Comparison of ENCODE assay signal across 1 cellular context in the genomic region with DNA sequence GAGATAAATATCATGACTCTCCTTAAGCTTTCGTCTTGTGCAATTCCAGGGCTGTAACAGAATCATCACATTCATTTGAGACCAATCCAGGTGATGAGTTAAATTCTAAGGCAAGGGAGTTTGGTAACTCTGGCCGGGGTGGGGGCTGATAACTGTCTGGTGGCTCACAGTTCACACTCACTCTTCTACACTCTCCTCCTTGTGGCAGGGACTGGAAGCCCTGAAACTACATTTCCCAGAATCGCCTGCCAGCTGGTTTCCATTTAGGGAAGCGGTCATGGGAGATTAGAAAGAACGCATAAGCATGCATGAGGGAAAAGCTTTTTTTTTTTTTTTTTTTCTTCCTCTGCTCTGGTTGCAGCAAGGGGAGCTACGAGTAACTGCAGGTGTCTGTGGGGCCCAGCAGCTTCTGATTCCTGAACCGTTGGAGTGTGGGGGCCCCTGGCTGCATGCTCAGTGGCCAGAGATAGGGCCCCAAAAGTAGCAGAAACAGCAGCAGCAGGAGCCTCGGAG.
TF ChIP-seq lines count a peak whose summit lies in the region.

No MANE protein-coding gene starts in this region.

TF ChIP-seq in IMR-90, 13 proteins besides CTCF, POLR2A, EP300 and RAD21 (continued from another document):
- no peak for TF ChIP-seq ELK1 (IDR thresholded peaks at IDR 0.05; ENCODE audit: borderline replicate concordance, low read depth, low read length)
TF ChIP-seq in IMR-90: peak in this region for 3.
